1 cellular context compared by ENCODE assay signal in the genomic region with DNA sequence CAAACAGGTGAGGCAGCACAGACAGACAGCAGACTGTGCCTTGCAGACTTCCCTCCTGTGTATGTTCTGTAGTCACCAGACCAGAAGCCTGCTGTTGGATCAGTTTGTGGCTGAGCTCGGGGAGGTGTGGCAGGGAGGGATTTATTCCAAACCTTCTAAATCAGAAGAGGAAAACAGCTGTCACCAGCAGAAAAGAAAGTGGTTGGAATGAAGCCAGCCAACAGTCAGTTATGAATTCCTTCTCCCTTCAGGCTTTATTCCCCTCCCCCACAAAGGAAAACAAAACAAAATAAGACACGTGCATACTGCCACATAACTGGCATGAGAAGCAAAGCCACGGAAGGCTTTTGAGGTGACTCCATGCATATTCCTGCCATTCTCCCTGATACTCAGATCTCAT.
TF ChIP-seq lines count a peak whose summit lies in the region.

No MANE protein-coding gene starts in this region.

TF ChIP-seq in HepG2, 621 proteins besides CTCF, POLR2A, EP300 and RAD21:
- TF ChIP-seq, protein P1, sequence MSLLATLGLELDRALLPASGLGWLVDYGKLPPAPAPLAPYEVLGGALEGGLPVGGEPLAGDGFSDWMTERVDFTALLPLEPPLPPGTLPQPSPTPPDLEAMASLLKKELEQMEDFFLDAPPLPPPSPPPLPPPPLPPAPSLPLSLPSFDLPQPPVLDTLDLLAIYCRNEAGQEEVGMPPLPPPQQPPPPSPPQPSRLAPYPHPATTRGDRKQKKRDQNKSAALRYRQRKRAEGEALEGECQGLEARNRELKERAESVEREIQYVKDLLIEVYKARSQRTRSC (CRISPR knock-in tag; IDR thresholded peaks at IDR 0.05; ENCODE audit: low read depth): no peak
- TF ChIP-seq ZNF556 (CRISPR knock-in tag; IDR thresholded peaks at IDR 0.05; ENCODE audit: borderline replicate concordance): no peak
- TF ChIP-seq ZNF773 (CRISPR knock-in tag; IDR thresholded peaks at IDR 0.05; ENCODE audit: borderline replicate concordance): no peak
- no peak for TF ChIP-seq SYNCRIP (IDR thresholded peaks at IDR 0.05; ENCODE audit: insufficient read depth, low read depth, low read length)
- TF ChIP-seq MBD4 (IDR thresholded peaks at IDR 0.05; ENCODE audit: borderline replicate concordance, low read length): no peak
